ENCODE assay signal across 1 cellular context in the genomic region with DNA sequence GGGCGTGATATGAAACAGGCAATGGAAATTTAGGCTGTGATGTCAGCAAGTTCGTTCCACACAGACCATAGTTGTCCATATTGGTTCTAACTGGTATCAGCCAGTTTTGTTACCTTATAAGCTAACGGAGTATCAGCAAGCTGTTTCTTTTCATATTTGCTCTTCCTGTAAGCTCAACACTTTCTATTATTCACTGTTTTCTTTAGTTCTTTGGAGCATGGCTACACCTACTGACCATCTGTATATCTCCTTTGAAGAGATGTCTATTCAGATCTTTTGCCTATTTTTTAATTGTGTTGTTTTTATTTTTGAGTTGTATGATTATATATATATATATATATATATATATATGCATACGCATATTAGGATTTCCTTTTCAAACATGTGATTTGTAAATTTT.
TF ChIP-seq lines count a peak whose summit lies in the region.

No MANE protein-coding gene starts in this region.

TF ChIP-seq in liver, 16 proteins besides CTCF, POLR2A, EP300 and RAD21 (continued from another document):
- TF ChIP-seq, protein P1, sequence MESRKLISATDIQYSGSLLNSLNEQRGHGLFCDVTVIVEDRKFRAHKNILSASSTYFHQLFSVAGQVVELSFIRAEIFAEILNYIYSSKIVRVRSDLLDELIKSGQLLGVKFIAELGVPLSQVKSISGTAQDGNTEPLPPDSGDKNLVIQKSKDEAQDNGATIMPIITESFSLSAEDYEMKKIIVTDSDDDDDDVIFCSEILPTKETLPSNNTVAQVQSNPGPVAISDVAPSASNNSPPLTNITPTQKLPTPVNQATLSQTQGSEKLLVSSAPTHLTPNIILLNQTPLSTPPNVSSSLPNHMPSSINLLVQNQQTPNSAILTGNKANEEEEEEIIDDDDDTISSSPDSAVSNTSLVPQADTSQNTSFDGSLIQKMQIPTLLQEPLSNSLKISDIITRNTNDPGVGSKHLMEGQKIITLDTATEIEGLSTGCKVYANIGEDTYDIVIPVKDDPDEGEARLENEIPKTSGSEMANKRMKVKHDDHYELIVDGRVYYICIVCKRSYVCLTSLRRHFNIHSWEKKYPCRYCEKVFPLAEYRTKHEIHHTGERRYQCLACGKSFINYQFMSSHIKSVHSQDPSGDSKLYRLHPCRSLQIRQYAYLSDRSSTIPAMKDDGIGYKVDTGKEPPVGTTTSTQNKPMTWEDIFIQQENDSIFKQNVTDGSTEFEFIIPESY (IDR thresholded peaks at IDR 0.05): no peak
- TF ChIP-seq, protein P2, sequence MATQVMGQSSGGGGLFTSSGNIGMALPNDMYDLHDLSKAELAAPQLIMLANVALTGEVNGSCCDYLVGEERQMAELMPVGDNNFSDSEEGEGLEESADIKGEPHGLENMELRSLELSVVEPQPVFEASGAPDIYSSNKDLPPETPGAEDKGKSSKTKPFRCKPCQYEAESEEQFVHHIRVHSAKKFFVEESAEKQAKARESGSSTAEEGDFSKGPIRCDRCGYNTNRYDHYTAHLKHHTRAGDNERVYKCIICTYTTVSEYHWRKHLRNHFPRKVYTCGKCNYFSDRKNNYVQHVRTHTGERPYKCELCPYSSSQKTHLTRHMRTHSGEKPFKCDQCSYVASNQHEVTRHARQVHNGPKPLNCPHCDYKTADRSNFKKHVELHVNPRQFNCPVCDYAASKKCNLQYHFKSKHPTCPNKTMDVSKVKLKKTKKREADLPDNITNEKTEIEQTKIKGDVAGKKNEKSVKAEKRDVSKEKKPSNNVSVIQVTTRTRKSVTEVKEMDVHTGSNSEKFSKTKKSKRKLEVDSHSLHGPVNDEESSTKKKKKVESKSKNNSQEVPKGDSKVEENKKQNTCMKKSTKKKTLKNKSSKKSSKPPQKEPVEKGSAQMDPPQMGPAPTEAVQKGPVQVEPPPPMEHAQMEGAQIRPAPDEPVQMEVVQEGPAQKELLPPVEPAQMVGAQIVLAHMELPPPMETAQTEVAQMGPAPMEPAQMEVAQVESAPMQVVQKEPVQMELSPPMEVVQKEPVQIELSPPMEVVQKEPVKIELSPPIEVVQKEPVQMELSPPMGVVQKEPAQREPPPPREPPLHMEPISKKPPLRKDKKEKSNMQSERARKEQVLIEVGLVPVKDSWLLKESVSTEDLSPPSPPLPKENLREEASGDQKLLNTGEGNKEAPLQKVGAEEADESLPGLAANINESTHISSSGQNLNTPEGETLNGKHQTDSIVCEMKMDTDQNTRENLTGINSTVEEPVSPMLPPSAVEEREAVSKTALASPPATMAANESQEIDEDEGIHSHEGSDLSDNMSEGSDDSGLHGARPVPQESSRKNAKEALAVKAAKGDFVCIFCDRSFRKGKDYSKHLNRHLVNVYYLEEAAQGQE (IDR thresholded peaks at IDR 0.05): no peak
- TF ChIP-seq SP1 (IDR thresholded peaks at IDR 0.05): no peak
- TF ChIP-seq FOXA2 (IDR thresholded peaks at IDR 0.05): no peak
- no peak for TF ChIP-seq TAF1 (conservative IDR thresholded peaks at IDR 0.05)
- no peak for TF ChIP-seq FOXA1 (IDR thresholded peaks at IDR 0.05)
